33 cellular contexts compared by ENCODE assay signal in the genomic region with DNA sequence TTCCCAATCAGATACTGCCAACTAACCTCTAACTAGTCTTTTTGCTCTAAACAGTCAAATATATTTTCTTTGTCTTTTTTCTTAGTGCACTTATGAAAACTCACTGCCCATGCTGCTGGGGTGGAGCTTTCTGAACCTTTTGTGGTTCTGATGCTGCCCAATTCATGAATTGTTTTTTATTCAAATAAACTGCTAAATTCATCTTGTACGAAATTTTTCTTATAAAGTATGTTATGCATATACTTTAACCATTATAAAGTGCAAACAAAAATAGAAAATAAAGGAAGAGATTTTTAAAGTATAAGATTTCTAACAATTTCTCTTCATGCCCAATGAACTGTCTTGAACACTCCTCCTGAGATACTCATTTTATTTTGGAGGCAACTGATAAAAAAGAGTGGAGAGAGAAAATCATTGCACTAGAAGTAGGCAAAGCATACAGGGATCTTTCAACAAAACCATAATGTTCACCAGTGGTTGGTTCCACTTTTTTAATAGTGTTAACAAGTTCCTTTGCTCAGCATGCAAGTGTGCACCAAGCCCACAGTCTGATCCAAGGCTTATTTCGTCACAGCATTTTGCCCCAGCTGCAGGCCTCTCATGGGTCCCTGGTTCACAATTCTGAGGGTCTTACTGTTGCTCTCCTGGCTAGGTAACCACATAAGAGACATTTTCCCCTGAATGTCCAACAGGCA. TPM values are rescaled to one million over a fixed set of nuclear protein-coding genes. Genes with fewer than 3 reads are reported as not detected.
DNase-seq lines count a peak whose midpoint lies in the region; ATAC-seq, FAIRE-seq and TF ChIP-seq lines count a peak whose summit lies in the region.
"Had no signal": no experiment of that assay in that cellular context is flagged by ENCODE, and none has a peak within 500 bp of the region (broad histone marks: within the 10 kb centered on the region; RNA-seq: fewer than 3 reads in every experiment).

No MANE protein-coding gene starts in this region.

- no peaks in the 10 kb centered on the region for H3K79me2 ChIP-seq in H1 (ENCODE audit: control insufficient read depth in 1 of 2, insufficient read depth in 2 of 2, low read length in 2 of 2)
- H3K79me2 ChIP-seq: parathyroid adenoma had no signal

- POLR2A ChIA-PET in CD8-positive, alpha-beta T cell (lab: Charles Lee): interaction anchor here (0.6 kb wide), 1 partner anchor 303 kb away, joined by 3 read pairs; no protein-coding TSS in a partner anchor
- POLR2A ChIA-PET in H1 (lab: Charles Lee; ENCODE audit: partially characterized antibody): interaction anchor here (0.5 kb wide), 1 partner anchor 44 kb away, joined by 3 read pairs; no protein-coding TSS in a partner anchor

- no peak overlapping the region for H3K56ac ChIP-seq in H1 (replicated peaks; ENCODE audit: insufficient read length, low read depth, low read length)

- no peak overlapping the region for H3K4ac ChIP-seq in H1 (replicated peaks; ENCODE audit: insufficient read length, low read depth, low read length)

- H3K36me3 ChIP-seq in CD8-positive, alpha-beta T cell (ENCODE audit: insufficient read depth, low read length): no peaks in the 10 kb centered on the region
- no peaks in the 10 kb centered on the region for H3K36me3 ChIP-seq in H1 (ENCODE audit: control insufficient read depth in 2 of 4, insufficient read depth in 4 of 4, low read length in 3 of 4)
- no peaks in the 10 kb centered on the region for H3K36me3 ChIP-seq in breast epithelium
- H3K36me3 ChIP-seq: esophagus muscularis mucosa, heart left ventricle, lower lobe of right lung, SJCRH30, spleen, upper lobe of left lung had no signal

- peak overlapping the region in 1 of 2 donors; percentile 44 for H3K4me3 Mint-ChIP-seq in CD14-positive monocyte
- no peak overlapping the region for H3K4me3 Mint-ChIP-seq in CD8-positive, alpha-beta T cell
- H3K4me3 Mint-ChIP-seq: endodermal cell, nephron progenitor cell, T-helper 17 cell had no signal

- peak overlapping the region in 6 of 7 donors; percentile 10 to 93 (median 57) for H3K27ac Mint-ChIP-seq in CD14-positive monocyte
- H3K27ac Mint-ChIP-seq in CD8-positive, alpha-beta T cell: peak overlapping the region; percentile 60
- H3K27ac Mint-ChIP-seq: endodermal cell, T-helper 17 cell had no signal

- no peak overlapping the region for H4K5ac ChIP-seq in H1 (ENCODE audit: insufficient read length, low read depth, low read length)

- no peak overlapping the region for H2AK5ac ChIP-seq in H1 (ENCODE audit: low read depth, low read length)

- DNase-seq in CD14-positive monocyte (ENCODE audit: low spot score): no peak
- no peak for DNase-seq in CD8-positive, alpha-beta T cell
- peak; percentile 70 to 86 for DNase-seq in NOMO-1 (lab: John Stamatoyannopoulos, UW; ENCODE audit: unreplicated experiment in 2 of 2)
- DNase-seq in H1 (ENCODE audit: low read depth in 1 of 2, low spot score in 2 of 2): no peak
- DNase-seq in superior temporal gyrus (ENCODE audit: extremely low spot score): no peak
- no peak for DNase-seq in occipital lobe (lab: John Stamatoyannopoulos, UW)
- DNase-seq in breast epithelium (ENCODE audit: low spot score in 2 of 2): no peak
- DNase-seq: activated CD4-positive, alpha-beta T cell treated with anti-CD3 and anti-CD28 coated beads for 1 hour; activated gamma-delta T cell treated with Interleukin-2 at 50 U/mL for 16 hours; activated T-cell treated with anti-CD3 and anti-CD28 coated beads, Interleukin-2, amount 50 U/mL, for 1 hour; endodermal cell; foreskin keratinocyte; heart left ventricle; Karpas-422; lower lobe of right lung; NCI-H1092 treated with DMSO at 0.1 percent for 48 hours; NCI-H187; NCI-H524 treated with DMSO at 0.1 percent for 48 hours; nephron progenitor cell; right cardiac atrium; SJCRH30; spleen; stimulated activated CD4-positive, alpha-beta T cell treated with anti-CD3 and anti-CD28 coated beads, Interleukin-4, amount 100 ng/mL, for 1 hour; T-helper 17 cell; upper lobe of left lung had no signal

- no peak for TF ChIP-seq EP300 in H1 (IDR thresholded peaks at IDR 0.05; ENCODE audit: borderline replicate concordance in 1 of 2, low read depth in 2 of 2, low read length in 2 of 2)

- no peak overlapping the region for H4K91ac ChIP-seq in H1 (replicated peaks; ENCODE audit: insufficient read length, low read length)

- H4K20me1 ChIP-seq in H1 (replicated peaks in 1 of 2; ENCODE audit: control insufficient read depth in 1 of 2, insufficient read depth in 2 of 2, low read length in 2 of 2): no peaks in the 10 kb centered on the region

- TF ChIP-seq RAD21 in H1 (IDR thresholded peaks at IDR 0.05 in 1 of 2, conservative IDR thresholded peaks at IDR 0.05 in 1 of 2; ENCODE audit: low read depth in 2 of 2, low read length in 2 of 2): no peak

- no peak overlapping the region for H3K4me3 ChIP-seq in CD8-positive, alpha-beta T cell (ENCODE audit: low read depth, low read length)
- no peak overlapping the region for H3K4me3 ChIP-seq in H1 (ENCODE audit: extremely low read depth in 1 of 4, insufficient read depth in 2 of 4, low read depth in 3 of 4, low read length in 4 of 4)
- no peak overlapping the region for H3K4me3 ChIP-seq in breast epithelium
- H3K4me3 ChIP-seq: coronary artery, esophagus muscularis mucosa, GM12878, heart left ventricle, lower lobe of right lung, SJCRH30, spleen, upper lobe of left lung had no signal

- TF ChIP-seq POLR2A in H1 (IDR thresholded peaks at IDR 0.05; ENCODE audit: control extremely low read depth in 1 of 2, low read depth in 2 of 2, low read length in 2 of 2) (no peak), breast epithelium (IDR thresholded peaks at IDR 0.05) (no peak)

- H3K9me3 Mint-ChIP-seq in CD14-positive monocyte: no peaks in the 10 kb centered on the region
- no peaks in the 10 kb centered on the region for H3K9me3 Mint-ChIP-seq in CD8-positive, alpha-beta T cell
- H3K9me3 Mint-ChIP-seq: nephron progenitor cell had no signal

- H2BK15ac ChIP-seq in H1 (ENCODE audit: low read length): no peak overlapping the region

- TF ChIP-seq CTCF in CD14-positive monocyte (IDR thresholded peaks at IDR 0.05) (no peak), H1 (IDR thresholded peaks at IDR 0.05; ENCODE audit: control extremely low read depth in 1 of 3, insufficient read depth in 1 of 3, low read depth in 1 of 3, low read length in 3 of 3) (no peak), breast epithelium (IDR thresholded peaks at IDR 0.05) (no peak)
- TF ChIP-seq CTCF in CD8-positive, alpha-beta T cell (IDR thresholded peaks at IDR 0.05): no peak

- H3K27me3 ChIP-seq in CD8-positive, alpha-beta T cell (ENCODE audit: insufficient read depth, low read length): no peaks in the 10 kb centered on the region
- H3K27me3 ChIP-seq in H1 (replicated peaks in 1 of 4; ENCODE audit: control insufficient read depth in 3 of 4, extremely low read depth in 1 of 4, insufficient read depth in 3 of 4, low read length in 3 of 4): no peaks in the 10 kb centered on the region
- no peaks in the 10 kb centered on the region for H3K27me3 ChIP-seq in breast epithelium
- H3K27me3 ChIP-seq: esophagus muscularis mucosa, heart left ventricle, SJCRH30, spleen, upper lobe of left lung had no signal

- no peak overlapping the region for H2BK12ac ChIP-seq in H1 (ENCODE audit: low read depth, low read length)

- H3K9ac ChIP-seq in H1 (replicated peaks in 1 of 4; ENCODE audit: extremely low read depth in 1 of 4, low read depth in 3 of 4, low read length in 3 of 4): no peak overlapping the region
- H3K9ac ChIP-seq: parathyroid adenoma had no signal

- H3K4me2 ChIP-seq in H1 (ENCODE audit: insufficient read depth in 1 of 2, low read depth in 2 of 2, low read length in 2 of 2): no peak overlapping the region

- H3K27me3 Mint-ChIP-seq in CD14-positive monocyte (ENCODE audit: low read depth in 3 of 3): no peaks in the 10 kb centered on the region
- H3K27me3 Mint-ChIP-seq in CD8-positive, alpha-beta T cell (ENCODE audit: low read depth): no peaks in the 10 kb centered on the region
- H3K27me3 Mint-ChIP-seq: T-helper 17 cell had no signal

- H2BK20ac ChIP-seq in H1 (ENCODE audit: low read length): no peak overlapping the region

- ATAC-seq in CD8-positive, alpha-beta T cell: no peak
- ATAC-seq: foreskin keratinocyte, GM12878, heart left ventricle, lower lobe of right lung, right cardiac atrium, T-helper 17 cell had no signal

- H3K23ac ChIP-seq in H1 (ENCODE audit: insufficient read length): no peak overlapping the region

- no peaks in the 10 kb centered on the region for H3K23me2 ChIP-seq in H1 (ENCODE audit: low read depth, low read length)

- H3K9me3 ChIP-seq in CD8-positive, alpha-beta T cell (ENCODE audit: low read length): no peaks in the 10 kb centered on the region
- H3K9me3 ChIP-seq in H1 (ENCODE audit: insufficient read depth in 2 of 2, low read depth in 1 of 2, low read length in 1 of 2) (no peaks in the 10 kb centered on the region), breast epithelium (no peaks in the 10 kb centered on the region)
- H3K9me3 ChIP-seq: esophagus muscularis mucosa, heart left ventricle, lower lobe of right lung, SJCRH30, spleen, upper lobe of left lung had no signal

- CTCF ChIA-PET in CD8-positive, alpha-beta T cell (lab: Charles Lee): interaction anchor here (0.8 to 12.2 kb wide), 5 partner anchors 9 to 322 kb away, joined by 3 to 212 read pairs (median 5); no protein-coding TSS in a partner anchor
- CTCF ChIA-PET in H1 (lab: Charles Lee; ENCODE audit: partially characterized antibody): interaction anchor here (0.8 to 2.7 kb wide), 3 partner anchors 8 to 72 kb away, joined by 3 to 17 read pairs (median 3); no protein-coding TSS in a partner anchor

- intact Hi-C loops in CD14-positive monocyte (cut with micrococcal nuclease): no loop called here
- intact Hi-C loops in CD8-positive, alpha-beta T cell (cut with DNase I, micrococcal nuclease): no loop called here
- intact Hi-C loops in breast epithelium (cut with DNase I; ENCODE audit: low total_unique reads): no loop called here

- H3K18ac ChIP-seq in H1 (ENCODE audit: extremely low read depth, low read length): no peak overlapping the region

- 87% methylated on average over 2 of the region's 2 CpGs; no CpG with 5 or more reads in 1 of the 2 experiments for WGBS in H1 (ENCODE audit: extremely low coverage in 1 of 2, insufficient coverage in 1 of 2, insufficient read length in 1 of 2, insufficient replicate concordance in 2 of 2, low coverage in 1 of 2, low lambda C conversion rate in 2 of 2, missing lambda C conversion rate in 1 of 2), 2 experiments

- no peak overlapping the region for H3K14ac ChIP-seq in H1 (ENCODE audit: insufficient read length)

- H4K8ac ChIP-seq in H1 (ENCODE audit: extremely low read depth, insufficient read depth, low read length): no peak overlapping the region

- H2AFZ ChIP-seq in H1 (ENCODE audit: low read length): 0 out of 2 replicates have a peak overlapping the region, but pooled peaks have one; percentile 8
- H2AFZ ChIP-seq: parathyroid adenoma had no signal

- no peak overlapping the region for H2BK120ac ChIP-seq in H1 (replicated peaks; ENCODE audit: low read depth, low read length)

- H2BK5ac ChIP-seq in H1 (ENCODE audit: low read depth, low read length): no peak overlapping the region

- no peak overlapping the region for H3K27ac ChIP-seq in CD8-positive, alpha-beta T cell (ENCODE audit: low read depth, low read length)
- H3K27ac ChIP-seq in H1 (ENCODE audit: low read depth, low read length) (no peak overlapping the region), breast epithelium (no peak overlapping the region)
- H3K27ac ChIP-seq: C4-2B, coronary artery, esophagus muscularis mucosa, foreskin keratinocyte, lower lobe of right lung, parathyroid adenoma, SJCRH30 had no signal

- H3K4me1 Mint-ChIP-seq in CD14-positive monocyte: peaks cover 73% of the 10 kb centered on the region
- peaks cover 19% of the 10 kb centered on the region for H3K4me1 Mint-ChIP-seq in CD8-positive, alpha-beta T cell (ENCODE audit: low read depth)

- peaks cover 14% of the 10 kb centered on the region for H3K4me1 ChIP-seq in CD8-positive, alpha-beta T cell (ENCODE audit: insufficient read depth, low read length)
- peaks cover 0 to 3% (median 0%) of the 10 kb centered on the region in 4 experiments; a peak in 1 of 7 replicates for H3K4me1 ChIP-seq in H1 (replicated peaks in 1 of 4; ENCODE audit: control insufficient read depth in 3 of 4, insufficient read depth in 4 of 4, low read length in 3 of 4)
- H3K4me1 ChIP-seq in breast epithelium: no peaks in the 10 kb centered on the region
- H3K4me1 ChIP-seq: esophagus muscularis mucosa, foreskin keratinocyte, lower lobe of right lung, parathyroid adenoma, SJCRH30 had no signal

- H3K36me3 Mint-ChIP-seq in CD14-positive monocyte: peaks cover 4 to 10% of the 10 kb centered on the region in 2 donors
- no peaks in the 10 kb centered on the region for H3K36me3 Mint-ChIP-seq in CD8-positive, alpha-beta T cell

- H3K79me1 ChIP-seq in H1 (ENCODE audit: low read depth, low read length): no peaks in the 10 kb centered on the region

- FAIRE-seq in H1 (lab: Jason Lieb, UNC): no peak
- FAIRE-seq: bronchial epithelial cell, D721Med, GM12878, RCC 7860 had no signal

RNA-seq across cellular contexts. Expression of a gene that starts 6.2 kb away (rescaled TPM):
- polyA plus RNA-seq in CD14-positive monocyte: 100 to 1,000 TPM in 1 of 2 donors, 10 to 100 TPM in 1; 75.3 to 141 TPM
- total RNA-seq in CD8-positive, alpha-beta T cell: 100 to 1,000 TPM; 250 to 257 TPM
- not detected in 2 replicates for total RNA-seq in H1 (2021; fragmentation: NEBNext Ultra II Directional; extraction: Animal tissue kit (Norgen Biotek cat#: 25700))
- not detected in 2 replicates for polyA plus RNA-seq in H1 (2011; rRNA removed)
- not detected for polyA plus RNA-seq in H1 (2011; cell fraction: cytosol; rRNA removed)
- polyA plus RNA-seq in H1 (2011; cell fraction: nucleus; rRNA removed): not detected
- not detected in 4 replicates for polyA plus RNA-seq in H1 (2012, experiment 1 of 2)
- not detected for polyA plus RNA-seq in H1 (2012, experiment 2 of 2)
- polyA plus RNA-seq in H1 (2013, experiment 1 of 2): not detected
- polyA plus RNA-seq in H1 (2013, experiment 2 of 2): not detected
- not detected in 2 replicates for polyA minus RNA-seq in H1 (2011; rRNA and poly(A)+ RNA removed)
- not detected for polyA minus RNA-seq in H1 (2011; cell fraction: cytosol; rRNA and poly(A)+ RNA removed)
- not detected for polyA minus RNA-seq in H1 (2011; cell fraction: nucleus; rRNA and poly(A)+ RNA removed)
- 1.4 TPM for total RNA-seq in occipital lobe
- 10 to 100 TPM; 10.2 to 17.9 (median 11.4) TPM for total RNA-seq in breast epithelium
- total RNA-seq: endodermal cell, foreskin keratinocyte, SJCRH30 had no signal
- polyA plus RNA-seq: foreskin keratinocyte had no signal

Comparison
In these comparisons a context has a peak if more than half of its experiments do, and no peak if none do; other contexts are left out.
1. DNase-seq: peak in NOMO-1 (2 of 2); none in CD14-positive monocyte (single experiment), CD8-positive, alpha-beta T cell (0 of 7), H1 (0 of 2), superior temporal gyrus (single experiment), occipital lobe (single experiment) and breast epithelium (0 of 2).
2. RNA of a gene that starts 6.2 kb away (total RNA-seq): 250 to 257 TPM in CD8-positive, alpha-beta T cell; 10.2 to 17.9 TPM in breast epithelium, 1.4 TPM in occipital lobe (single experiment) and not detected in H1; every median in the first group is over 10 times any median in the second.